Comparison of ENCODE assay signal across 1 cellular context in genomic region chr14:71289536-71289935, GRCh38.
TF ChIP-seq lines count a peak whose summit lies in the region.

No MANE protein-coding gene starts in this region.

TF ChIP-seq in HepG2, 621 proteins besides CTCF, POLR2A, EP300 and RAD21:
- no peak for TF ChIP-seq ZNF512B (CRISPR knock-in tag; IDR thresholded peaks at IDR 0.05; ENCODE audit: borderline replicate concordance)
- TF ChIP-seq ZFP36 (IDR thresholded peaks at IDR 0.05; ENCODE audit: borderline replicate concordance, low read depth, low read length, partially characterized antibody): no peak
- TF ChIP-seq SAFB2 (CRISPR knock-in tag; IDR thresholded peaks at IDR 0.05; ENCODE audit: borderline replicate concordance, low read depth): no peak
- no peak for TF ChIP-seq SKIL (CRISPR knock-in tag; IDR thresholded peaks at IDR 0.05; ENCODE audit: borderline replicate concordance)
- no peak for TF ChIP-seq ARNTL (CRISPR knock-in tag; IDR thresholded peaks at IDR 0.05)
- no peak for TF ChIP-seq ZNF720 (CRISPR knock-in tag; IDR thresholded peaks at IDR 0.05)
- TF ChIP-seq NR2F2 (IDR thresholded peaks at IDR 0.05; ENCODE audit: borderline replicate concordance, low read depth): no peak
- no peak for TF ChIP-seq TRAFD1 (CRISPR knock-in tag; IDR thresholded peaks at IDR 0.05; ENCODE audit: borderline replicate concordance)
- TF ChIP-seq HES4 (CRISPR knock-in tag; IDR thresholded peaks at IDR 0.05; ENCODE audit: borderline replicate concordance): no peak
- no peak for TF ChIP-seq RBM39 (IDR thresholded peaks at IDR 0.05; ENCODE audit: low read depth, low read length, poor library complexity, severe bottlenecking)
- TF ChIP-seq KLF15 (CRISPR knock-in tag; IDR thresholded peaks at IDR 0.05; ENCODE audit: borderline replicate concordance): no peak
- no peak for TF ChIP-seq NFYC (CRISPR knock-in tag; IDR thresholded peaks at IDR 0.05)
- TF ChIP-seq ZNF816 (CRISPR knock-in tag; IDR thresholded peaks at IDR 0.05; ENCODE audit: borderline replicate concordance): no peak
- TF ChIP-seq ZNF589 (CRISPR knock-in tag; conservative IDR thresholded peaks at IDR 0.05): no peak
- no peak for TF ChIP-seq ZBTB43 (CRISPR knock-in tag; conservative IDR thresholded peaks at IDR 0.05)
- no peak for TF ChIP-seq ZNF335 (CRISPR knock-in tag; IDR thresholded peaks at IDR 0.05)
- no peak for TF ChIP-seq SIN3B (IDR thresholded peaks at IDR 0.05; ENCODE audit: low read length)
- no peak for TF ChIP-seq CCDC6 (CRISPR knock-in tag; IDR thresholded peaks at IDR 0.05)
